Comparison of ENCODE assay signal across 8 cellular contexts in the genomic region with DNA sequence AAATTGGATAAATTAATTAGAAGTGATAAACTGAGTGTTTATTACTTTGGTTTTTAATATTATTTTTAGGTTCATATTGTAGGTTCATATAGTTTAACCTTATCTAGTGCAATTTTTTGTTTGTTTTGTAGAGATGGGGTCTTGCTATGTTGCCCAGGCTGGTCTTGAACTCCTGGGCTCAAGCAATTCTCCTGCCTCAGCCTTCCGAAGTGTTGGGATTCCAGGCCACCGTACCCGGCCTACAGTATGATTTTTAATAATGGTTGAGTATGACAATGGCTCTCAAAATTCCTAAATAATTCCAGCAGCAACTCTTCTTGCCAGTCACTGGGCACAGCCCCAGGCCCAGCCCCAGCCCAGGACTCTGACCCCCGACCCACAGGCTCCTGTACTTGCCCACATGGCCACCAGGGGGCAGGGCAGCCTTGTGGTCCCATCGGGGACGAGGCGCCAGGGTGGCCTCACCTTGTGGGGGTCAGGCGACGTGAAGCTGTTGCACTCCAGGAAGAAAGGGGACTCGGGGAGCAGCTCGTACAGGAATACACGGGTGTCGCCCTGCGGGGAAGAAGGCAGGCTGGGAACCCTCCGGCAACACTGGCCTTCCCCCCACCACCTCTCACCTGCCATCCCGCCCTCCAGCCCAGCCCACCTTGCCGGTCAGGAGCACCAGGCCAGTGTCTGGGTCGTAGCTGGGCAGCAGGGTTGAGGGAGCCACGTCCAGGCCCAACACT. TPM values are rescaled to one million over a fixed set of nuclear protein-coding genes. Genes with fewer than 3 reads are reported as not detected.
DNase-seq lines count a peak whose midpoint lies in the region; ATAC-seq, FAIRE-seq and TF ChIP-seq lines count a peak whose summit lies in the region.

No MANE protein-coding gene starts in this region.

- CTCF ChIA-PET in CD8-positive, alpha-beta T cell (lab: Charles Lee), result interaction anchor here (0.6 to 2.2 kb wide), 22 partner anchors 9 to 147 kb away, joined by 3 to 14 read pairs (median 4); no protein-coding TSS in a partner anchor
- CTCF ChIA-PET in activated CD4-positive, alpha-beta memory T cell treated with anti-CD3 and anti-CD28 coated beads, Interleukin-2, amount 10 ng/mL, durations not matched to agents 7 days and 5 days (lab: Charles Lee), result interaction anchor here (1.0 to 1.7 kb wide), 3 partner anchors 8 to 190 kb away, joined by 3 to 8 read pairs (median 4); a partner anchor contains a TSS
- CTCF ChIA-PET in H1 (lab: Charles Lee; ENCODE audit: partially characterized antibody), result interaction anchor here (0.6 to 14.0 kb wide), 34 partner anchors 9 to 408 kb away, joined by 3 to 425 read pairs (median 4); a partner anchor contains a TSS

- no peaks in the 10 kb centered on the region for H3K79me2 ChIP-seq in KMS-11 (ENCODE audit: insufficient read depth, low read depth)
- H3K79me2 ChIP-seq in H1 (ENCODE audit: control insufficient read depth in 1 of 2, insufficient read depth in 2 of 2, low read length in 2 of 2), result no peaks in the 10 kb centered on the region

- H2BK12ac ChIP-seq in H1 (ENCODE audit: low read depth, low read length), result peak overlapping the region; percentile 11; the same call in 1 of the 2 replicates

- no peak overlapping the region for H3K27ac ChIP-seq in CD8-positive, alpha-beta T cell (ENCODE audit: low read depth, low read length)
- H3K27ac ChIP-seq in KMS-11 (no peak overlapping the region), H1 (ENCODE audit: low read depth, low read length) (no peak overlapping the region), substantia nigra (ENCODE audit: low read depth, low read length, poor library complexity, severe bottlenecking) (no peak overlapping the region)

- H3K36me3 ChIP-seq in CD8-positive, alpha-beta T cell (ENCODE audit: insufficient read depth, low read length), result peaks cover 46% of the 10 kb centered on the region
- peaks cover 3% of the 10 kb centered on the region; the same call in 1 of the 2 replicates for H3K36me3 ChIP-seq in KMS-11 (ENCODE audit: insufficient read depth)
- H3K36me3 ChIP-seq in H1 (ENCODE audit: control insufficient read depth in 2 of 4, insufficient read depth in 4 of 4, low read length in 3 of 4), result no peaks in the 10 kb centered on the region

- no peaks in the 10 kb centered on the region for H3K4me1 Mint-ChIP-seq in CD8-positive, alpha-beta T cell (ENCODE audit: low read depth)
- H3K4me1 Mint-ChIP-seq in activated CD4-positive, alpha-beta memory T cell treated with anti-CD3 and anti-CD28 coated beads, Interleukin-2, amount 10 ng/mL, durations not matched to agents 7 days and 5 days, result no peaks in the 10 kb centered on the region
- no peaks in the 10 kb centered on the region for H3K4me1 Mint-ChIP-seq in nephron

- POLR2A ChIA-PET in CD8-positive, alpha-beta T cell (lab: Charles Lee), result no interaction called here
- POLR2A ChIA-PET in activated CD4-positive, alpha-beta memory T cell treated with anti-CD3 and anti-CD28 coated beads, Interleukin-2, amount 10 ng/mL, durations not matched to agents 7 days and 5 days (lab: Charles Lee), result interaction anchor here (1.0 kb wide), 1 partner anchor 9 kb away, joined by 3 read pairs; no protein-coding TSS in a partner anchor
- POLR2A ChIA-PET in H1 (lab: Charles Lee; ENCODE audit: partially characterized antibody), result interaction anchor here (0.6 to 2.2 kb wide), 11 partner anchors 9 to 87 kb away, joined by 3 to 13 read pairs (median 4); a partner anchor contains a TSS

- no peaks in the 10 kb centered on the region for H3K27me3 Mint-ChIP-seq in CD8-positive, alpha-beta T cell (ENCODE audit: low read depth)
- no peaks in the 10 kb centered on the region for H3K27me3 Mint-ChIP-seq in activated CD4-positive, alpha-beta memory T cell treated with anti-CD3 and anti-CD28 coated beads, Interleukin-2, amount 10 ng/mL, durations not matched to agents 7 days and 5 days
- no peaks in the 10 kb centered on the region for H3K27me3 Mint-ChIP-seq in nephron (ENCODE audit: low read depth)

- H3K18ac ChIP-seq in H1 (ENCODE audit: extremely low read depth, low read length), result no peak overlapping the region

- FAIRE-seq in H1 (lab: Jason Lieb, UNC), result no peak

- H3K27me3 ChIP-seq in CD8-positive, alpha-beta T cell (ENCODE audit: insufficient read depth, low read length), result no peaks in the 10 kb centered on the region
- H3K27me3 ChIP-seq in KMS-11 (ENCODE audit: insufficient read depth, low read depth), result no peaks in the 10 kb centered on the region
- H3K27me3 ChIP-seq in H1 (replicated peaks in 1 of 4; ENCODE audit: control insufficient read depth in 3 of 4, extremely low read depth in 1 of 4, insufficient read depth in 3 of 4, low read length in 3 of 4), result no peaks in the 10 kb centered on the region

- H3K79me1 ChIP-seq in H1 (ENCODE audit: low read depth, low read length), result no peaks in the 10 kb centered on the region

- H4K5ac ChIP-seq in H1 (ENCODE audit: insufficient read length, low read depth, low read length), result no peak overlapping the region

- H3K36me3 Mint-ChIP-seq in CD8-positive, alpha-beta T cell, result peaks cover 67% of the 10 kb centered on the region
- H3K36me3 Mint-ChIP-seq in activated CD4-positive, alpha-beta memory T cell treated with anti-CD3 and anti-CD28 coated beads, Interleukin-2, amount 10 ng/mL, durations not matched to agents 7 days and 5 days (ENCODE audit: low read depth), result peaks cover 52% of the 10 kb centered on the region
- peaks cover 3% of the 10 kb centered on the region for H3K36me3 Mint-ChIP-seq in nephron (ENCODE audit: low read depth)

- TF ChIP-seq CTCF in CD8-positive, alpha-beta T cell (IDR thresholded peaks at IDR 0.05), result peak; percentile 96
- peak; percentile 97 for TF ChIP-seq CTCF in KMS-11 (conservative IDR thresholded peaks at IDR 0.05; ENCODE audit: low read depth, low read length)
- peak; percentile 90 to 98 (median 94) for TF ChIP-seq CTCF in H1 (IDR thresholded peaks at IDR 0.05; ENCODE audit: control extremely low read depth in 1 of 3, insufficient read depth in 1 of 3, low read depth in 1 of 3, low read length in 3 of 3)
- TF ChIP-seq CTCF in nephron (IDR thresholded peaks at IDR 0.05; ENCODE audit: unreplicated experiment in 3 of 3), result peak; percentile 94 to 97 (median 96)

- no peaks in the 10 kb centered on the region for H4K20me1 ChIP-seq in KMS-11 (ENCODE audit: insufficient read depth)
- peaks cover 0 to 3% of the 10 kb centered on the region in 2 experiments for H4K20me1 ChIP-seq in H1 (replicated peaks in 1 of 2; ENCODE audit: control insufficient read depth in 1 of 2, insufficient read depth in 2 of 2, low read length in 2 of 2)

- no peaks in the 10 kb centered on the region for H3K4me1 ChIP-seq in CD8-positive, alpha-beta T cell (ENCODE audit: insufficient read depth, low read length)
- H3K4me1 ChIP-seq in KMS-11 (ENCODE audit: low read depth, poor library complexity, severe bottlenecking) (no peaks in the 10 kb centered on the region), H1 (replicated peaks in 1 of 4; ENCODE audit: control insufficient read depth in 3 of 4, insufficient read depth in 4 of 4, low read length in 3 of 4) (peaks cover 0 to 3% (median 1%) of the 10 kb centered on the region in 4 experiments; a peak in 3 of 7 replicates)

- H3K4me3 ChIP-seq in CD8-positive, alpha-beta T cell (ENCODE audit: low read depth, low read length), result no peak overlapping the region
- no peak overlapping the region for H3K4me3 ChIP-seq in KMS-11 (IDR thresholded peaks at IDR 0.05; ENCODE audit: insufficient read depth, low read depth, low read length)
- no peak overlapping the region for H3K4me3 ChIP-seq in H1 (ENCODE audit: extremely low read depth in 1 of 4, insufficient read depth in 2 of 4, low read depth in 3 of 4, low read length in 4 of 4)

- H3K4me2 ChIP-seq in KMS-11, result no peak overlapping the region
- H3K4me2 ChIP-seq in H1 (ENCODE audit: insufficient read depth in 1 of 2, low read depth in 2 of 2, low read length in 2 of 2), result no peak overlapping the region

- peak; percentile 72 for ATAC-seq in CD8-positive, alpha-beta T cell
- ATAC-seq in GM18870 (IDR thresholded peaks at IDR 0.05; ENCODE audit: unreplicated experiment) (no peak), GM21717 (IDR thresholded peaks at IDR 0.05; ENCODE audit: unreplicated experiment) (no peak)

- H3K4ac ChIP-seq in H1 (replicated peaks; ENCODE audit: insufficient read length, low read depth, low read length), result no peak overlapping the region

- no peak overlapping the region for H3K9ac ChIP-seq in KMS-11
- H3K9ac ChIP-seq in H1 (replicated peaks in 1 of 4; ENCODE audit: extremely low read depth in 1 of 4, low read depth in 3 of 4, low read length in 3 of 4), result no peak overlapping the region

- no peak overlapping the region for H2BK120ac ChIP-seq in H1 (replicated peaks; ENCODE audit: low read depth, low read length)

- 37% methylated on average over 18 of the region's 19 CpGs; no CpG with 5 or more reads in 1 of the 2 experiments for WGBS in H1 (ENCODE audit: extremely low coverage in 1 of 2, insufficient coverage in 1 of 2, insufficient read length in 1 of 2, insufficient replicate concordance in 2 of 2, low coverage in 1 of 2, low lambda C conversion rate in 2 of 2, missing lambda C conversion rate in 1 of 2), 2 experiments

- no peak for TF ChIP-seq POLR2A in H1 (IDR thresholded peaks at IDR 0.05; ENCODE audit: control extremely low read depth in 1 of 2, low read depth in 2 of 2, low read length in 2 of 2)

- no peak overlapping the region for H2BK20ac ChIP-seq in H1 (ENCODE audit: low read length)

- no peak overlapping the region for H3K27ac Mint-ChIP-seq in CD8-positive, alpha-beta T cell
- no peak overlapping the region for H3K27ac Mint-ChIP-seq in activated CD4-positive, alpha-beta memory T cell treated with anti-CD3 and anti-CD28 coated beads, Interleukin-2, amount 10 ng/mL, durations not matched to agents 7 days and 5 days
- H3K27ac Mint-ChIP-seq in nephron, result peak overlapping the region in 2 of 3 experiments; percentile 41 to 62

- no peak overlapping the region for H3K14ac ChIP-seq in H1 (ENCODE audit: insufficient read length)

- no peak overlapping the region for H3K56ac ChIP-seq in H1 (replicated peaks; ENCODE audit: insufficient read length, low read depth, low read length)

- TF ChIP-seq EP300 in H1 (IDR thresholded peaks at IDR 0.05; ENCODE audit: borderline replicate concordance in 1 of 2, low read depth in 2 of 2, low read length in 2 of 2), result no peak

- H3K23me2 ChIP-seq in H1 (ENCODE audit: low read depth, low read length), result peaks cover 2% of the 10 kb centered on the region; the same call in 1 of the 2 replicates

- no peak overlapping the region for H3K23ac ChIP-seq in H1 (ENCODE audit: insufficient read length)

- no peak overlapping the region for H4K91ac ChIP-seq in H1 (replicated peaks; ENCODE audit: insufficient read length, low read length)

- TF ChIP-seq RAD21 in H1 (IDR thresholded peaks at IDR 0.05 in 1 of 2, conservative IDR thresholded peaks at IDR 0.05 in 1 of 2; ENCODE audit: low read depth in 2 of 2, low read length in 2 of 2), result peak; percentile 94 to 98

- intact Hi-C loops in CD8-positive, alpha-beta T cell (cut with DNase I, micrococcal nuclease), result loop anchor here (1.0 to 2.0 kb wide), 4 partner anchors 43 to 597 kb away; no protein-coding TSS in a partner anchor

- no peaks in the 10 kb centered on the region for H3K9me3 Mint-ChIP-seq in CD8-positive, alpha-beta T cell
- no peaks in the 10 kb centered on the region for H3K9me3 Mint-ChIP-seq in activated CD4-positive, alpha-beta memory T cell treated with anti-CD3 and anti-CD28 coated beads, Interleukin-2, amount 10 ng/mL, durations not matched to agents 7 days and 5 days
- H3K9me3 Mint-ChIP-seq in nephron, result no peaks in the 10 kb centered on the region

- H2AK5ac ChIP-seq in H1 (ENCODE audit: low read depth, low read length), result no peak overlapping the region

- H2AFZ ChIP-seq in KMS-11 (ENCODE audit: low read depth), result no peak overlapping the region
- H2AFZ ChIP-seq in H1 (ENCODE audit: low read length), result no peak overlapping the region

- no peak overlapping the region for H2BK15ac ChIP-seq in H1 (ENCODE audit: low read length)

- H2BK5ac ChIP-seq in H1 (ENCODE audit: low read depth, low read length), result peak overlapping the region; percentile 91; the same call in 1 of the 2 replicates

- peak; percentile 49 to 83 (median 69) for DNase-seq in CD8-positive, alpha-beta T cell
- DNase-seq in activated CD4-positive, alpha-beta memory T cell treated with anti-CD3 and anti-CD28 coated beads, Interleukin-2, amount 10 ng/mL, durations not matched to agents 7 days and 5 days, result peak; percentile 68
- DNase-seq in H1 (ENCODE audit: low read depth in 1 of 2, low spot score in 2 of 2) (peak in 1 of 2 experiments; percentile 99), substantia nigra (lab: John Stamatoyannopoulos, UW) (peak in 31 of 49 donors; percentile 6 to 70 (median 36))

- no peaks in the 10 kb centered on the region for H3K9me3 ChIP-seq in CD8-positive, alpha-beta T cell (ENCODE audit: low read length)
- no peaks in the 10 kb centered on the region for H3K9me3 ChIP-seq in H1 (ENCODE audit: insufficient read depth in 2 of 2, low read depth in 1 of 2, low read length in 1 of 2)

- H4K8ac ChIP-seq in H1 (ENCODE audit: extremely low read depth, insufficient read depth, low read length), result peak overlapping the region; percentile 80; the same call in 1 of the 2 replicates

- H3K4me3 Mint-ChIP-seq in CD8-positive, alpha-beta T cell, result no peak overlapping the region
- no peak overlapping the region for H3K4me3 Mint-ChIP-seq in activated CD4-positive, alpha-beta memory T cell treated with anti-CD3 and anti-CD28 coated beads, Interleukin-2, amount 10 ng/mL, durations not matched to agents 7 days and 5 days
- no peak overlapping the region for H3K4me3 Mint-ChIP-seq in nephron

RNA-seq across cellular contexts. Expression of a gene that starts 7.9 kb away (rescaled TPM):
- total RNA-seq in CD8-positive, alpha-beta T cell, result 10 to 100 TPM; 30.9 to 31.4 TPM
- 10 to 100 TPM; 29.7 to 33.9 TPM for total RNA-seq in activated CD4-positive, alpha-beta memory T cell treated with anti-CD3 and anti-CD28 coated beads, Interleukin-2, amount 10 ng/mL, durations not matched to agents 7 days and 5 days
- 78.3 and 84.4 TPM in 2 replicates for total RNA-seq in H1 (2021; fragmentation: NEBNext Ultra II Directional; extraction: Animal tissue kit (Norgen Biotek cat#: 25700))
- polyA plus RNA-seq in H1 (2011; rRNA removed), result 198 and 228 TPM in 2 replicates
- 154 TPM for polyA plus RNA-seq in H1 (2011; cell fraction: cytosol; rRNA removed)
- 131 TPM for polyA plus RNA-seq in H1 (2011; cell fraction: nucleus; rRNA removed)
- 57.3 to 96.0 TPM (median 90.9 TPM) in 4 replicates for polyA plus RNA-seq in H1 (2012, experiment 1 of 2)
- polyA plus RNA-seq in H1 (2012, experiment 2 of 2), result 222 TPM
- 161 TPM for polyA plus RNA-seq in H1 (2013, experiment 1 of 2)
- polyA plus RNA-seq in H1 (2013, experiment 2 of 2), result 151 TPM
- polyA minus RNA-seq in H1 (2011; rRNA and poly(A)+ RNA removed), result 12.3 and 15.6 TPM in 2 replicates
- 31.5 TPM for polyA minus RNA-seq in H1 (2011; cell fraction: cytosol; rRNA and poly(A)+ RNA removed)
- polyA minus RNA-seq in H1 (2011; cell fraction: nucleus; rRNA and poly(A)+ RNA removed), result 32.7 TPM

RNA-seq across cellular contexts. Expression of a gene that starts 12.7 kb away (rescaled TPM):
- total RNA-seq in CD8-positive, alpha-beta T cell, result under 1 TPM; 0.57 to 0.83 TPM
- total RNA-seq in activated CD4-positive, alpha-beta memory T cell treated with anti-CD3 and anti-CD28 coated beads, Interleukin-2, amount 10 ng/mL, durations not matched to agents 7 days and 5 days, result under 1 TPM in 1 of 2 experiments, not detected in 1; 0.08 TPM
- 9.6 and 10.1 TPM in 2 replicates for total RNA-seq in H1 (2021; fragmentation: NEBNext Ultra II Directional; extraction: Animal tissue kit (Norgen Biotek cat#: 25700))
- polyA plus RNA-seq in H1 (2011; rRNA removed), result 11.3 and 25.2 TPM in 2 replicates
- polyA plus RNA-seq in H1 (2011; cell fraction: cytosol; rRNA removed), result 7.2 TPM
- polyA plus RNA-seq in H1 (2011; cell fraction: nucleus; rRNA removed), result 15.2 TPM
- 3.4 to 8.6 TPM (median 7.8 TPM) in 4 replicates for polyA plus RNA-seq in H1 (2012, experiment 1 of 2)
- polyA plus RNA-seq in H1 (2012, experiment 2 of 2), result 6.1 TPM
- polyA plus RNA-seq in H1 (2013, experiment 1 of 2), result 16.7 TPM
- 14.5 TPM for polyA plus RNA-seq in H1 (2013, experiment 2 of 2)
- polyA minus RNA-seq in H1 (2011; rRNA and poly(A)+ RNA removed), result 3.4 and 4.5 TPM in 2 replicates
- polyA minus RNA-seq in H1 (2011; cell fraction: cytosol; rRNA and poly(A)+ RNA removed), result 11.4 TPM
- 22.5 TPM for polyA minus RNA-seq in H1 (2011; cell fraction: nucleus; rRNA and poly(A)+ RNA removed)

RNA-seq across cellular contexts. Expression of a gene that starts 43.1 kb away (rescaled TPM):
- total RNA-seq in CD8-positive, alpha-beta T cell, result not detected
- under 1 TPM; 0.40 to 0.45 TPM for total RNA-seq in activated CD4-positive, alpha-beta memory T cell treated with anti-CD3 and anti-CD28 coated beads, Interleukin-2, amount 10 ng/mL, durations not matched to agents 7 days and 5 days
- total RNA-seq in H1 (2021; fragmentation: NEBNext Ultra II Directional; extraction: Animal tissue kit (Norgen Biotek cat#: 25700)), result 17.4 and 18.6 TPM in 2 replicates
- 4.3 and 7.6 TPM in 2 replicates for polyA plus RNA-seq in H1 (2011; rRNA removed)
- 2.7 TPM for polyA plus RNA-seq in H1 (2011; cell fraction: cytosol; rRNA removed)
- 8.4 TPM for polyA plus RNA-seq in H1 (2011; cell fraction: nucleus; rRNA removed)
- 8.3 to 13.8 TPM (median 12.3 TPM) in 4 replicates for polyA plus RNA-seq in H1 (2012, experiment 1 of 2)
- polyA plus RNA-seq in H1 (2012, experiment 2 of 2), result 11.8 TPM
- 9.4 TPM for polyA plus RNA-seq in H1 (2013, experiment 1 of 2)
- 9.5 TPM for polyA plus RNA-seq in H1 (2013, experiment 2 of 2)
- 2.0 and 3.2 TPM in 2 replicates for polyA minus RNA-seq in H1 (2011; rRNA and poly(A)+ RNA removed)
- 7.0 TPM for polyA minus RNA-seq in H1 (2011; cell fraction: cytosol; rRNA and poly(A)+ RNA removed)
- 5.7 TPM for polyA minus RNA-seq in H1 (2011; cell fraction: nucleus; rRNA and poly(A)+ RNA removed)

RNA-seq across cellular contexts. Expression of a gene that starts 57.4 kb away (rescaled TPM):
- 100 to 1,000 TPM; 950 to 991 TPM for total RNA-seq in CD8-positive, alpha-beta T cell
- total RNA-seq in activated CD4-positive, alpha-beta memory T cell treated with anti-CD3 and anti-CD28 coated beads, Interleukin-2, amount 10 ng/mL, durations not matched to agents 7 days and 5 days, result 100 to 1,000 TPM; 244 to 245 TPM
- total RNA-seq in H1 (2021; fragmentation: NEBNext Ultra II Directional; extraction: Animal tissue kit (Norgen Biotek cat#: 25700)), result 25.8 and 29.8 TPM in 2 replicates
- polyA plus RNA-seq in H1 (2011; rRNA removed), result 25.2 and 45.7 TPM in 2 replicates
- 17.6 TPM for polyA plus RNA-seq in H1 (2011; cell fraction: cytosol; rRNA removed)
- polyA plus RNA-seq in H1 (2011; cell fraction: nucleus; rRNA removed), result 150 TPM
- 11.3 to 25.2 TPM (median 22.8 TPM) in 4 replicates for polyA plus RNA-seq in H1 (2012, experiment 1 of 2)
- 17.0 TPM for polyA plus RNA-seq in H1 (2012, experiment 2 of 2)
- 17.4 TPM for polyA plus RNA-seq in H1 (2013, experiment 1 of 2)
- 20.0 TPM for polyA plus RNA-seq in H1 (2013, experiment 2 of 2)
- polyA minus RNA-seq in H1 (2011; rRNA and poly(A)+ RNA removed), result 11.4 and 17.1 TPM in 2 replicates
- 25.4 TPM for polyA minus RNA-seq in H1 (2011; cell fraction: cytosol; rRNA and poly(A)+ RNA removed)
- polyA minus RNA-seq in H1 (2011; cell fraction: nucleus; rRNA and poly(A)+ RNA removed), result 43.3 TPM

Comparison
In these comparisons a context has a peak if more than half of its experiments do, and no peak if none do; other contexts are left out.
1. H3K27ac Mint-ChIP-seq: peak in nephron (2 of 3); none in CD8-positive, alpha-beta T cell (single experiment) and activated CD4-positive, alpha-beta memory T cell treated with anti-CD3 and anti-CD28 coated beads, Interleukin-2, amount 10 ng/mL, durations not matched to agents 7 days and 5 days (single experiment).
2. RNA of a gene that starts 43.1 kb away (total RNA-seq): 17.4 to 18.6 TPM in H1; 0.40 to 0.45 TPM in activated CD4-positive, alpha-beta memory T cell treated with anti-CD3 and anti-CD28 coated beads, Interleukin-2, amount 10 ng/mL, durations not matched to agents 7 days and 5 days and not detected in CD8-positive, alpha-beta T cell; every median in the first group is over 10 times any median in the second.
3. Peak in every context shown above with its lines, with median percentiles within 50 percentile points of each other: CTCF ChIP-seq.